8 cellular contexts compared by ENCODE assay signal in genomic region chr6:27250955-27251671, GRCh38. TPM values are rescaled to one million over a fixed set of nuclear protein-coding genes. Genes with fewer than 3 reads are reported as not detected.
A peak's percentile ranks its signal among the peaks of the same experiment; 100 is the strongest.
DNase-seq lines count a peak whose midpoint lies in the region; ATAC-seq, FAIRE-seq and TF ChIP-seq lines count a peak whose summit lies in the region.

No MANE protein-coding gene starts in this region.

- WGBS in right cardiac atrium = 2% methylated on average over 48 of the region's 48 CpGs

- no peaks in the 10 kb centered on the region for H3K9me3 Mint-ChIP-seq in Calu3 (ENCODE audit: low read depth, unreplicated experiment)

- no TSS peak for BruUV-seq in Calu3 (replicated peaks; lab: Mats Ljungman, UMichigan)

- H3K4me3 Mint-ChIP-seq in Calu3 (ENCODE audit: low read depth, unreplicated experiment) = peak overlapping the region; percentile 81

- peaks cover 24% of the 10 kb centered on the region for H3K36me3 Mint-ChIP-seq in Calu3 (ENCODE audit: insufficient read depth, unreplicated experiment)

- no peak overlapping the region for H3K9ac ChIP-seq in skeletal muscle tissue (ENCODE audit: low read depth in 1 of 3, low read length in 3 of 3)

- intact Hi-C loops in Calu3 (cut with micrococcal nuclease; ENCODE audit: unreplicated experiment) = loop anchor here (1.0 kb wide), 1 partner anchor 14 kb away; no protein-coding TSS in a partner anchor
- intact Hi-C loops in right cardiac atrium (cut with DNase I) = no loop called here

- H3K27me3 Mint-ChIP-seq in Calu3 (ENCODE audit: unreplicated experiment) = no peaks in the 10 kb centered on the region

- peaks cover 14% of the 10 kb centered on the region for H3K4me1 Mint-ChIP-seq in Calu3 (ENCODE audit: low read depth, unreplicated experiment)

- H3K4me3 ChIP-seq in right cardiac atrium (ENCODE audit: low read length) (peak overlapping the region; percentile 35), skeletal muscle tissue (ENCODE audit: low read length in 3 of 3) (peak overlapping the region; percentile 44 to 67 (median 54))

- H3K27ac ChIP-seq in right cardiac atrium (ENCODE audit: low read length) = no peak overlapping the region
- H3K27ac ChIP-seq in skeletal muscle tissue (ENCODE audit: low read depth, low read length) = no peak overlapping the region

- peak; percentile 57 for FAIRE-seq in HTR-8/SVneo (lab: Jason Lieb, UNC)

- ATAC-seq in GM21390 (IDR thresholded peaks at IDR 0.05; ENCODE audit: unreplicated experiment) (peak; percentile 87), right cardiac atrium (peak; percentile 87 to 91)

- CTCF ChIA-PET in Calu3 (lab: Charles Lee) = interaction anchor here (0.6 to 1.5 kb wide), 9 partner anchors 10 to 897 kb away, joined by 3 to 10 read pairs (median 6); no protein-coding TSS in a partner anchor

- H3K9me3 ChIP-seq in right cardiac atrium (ENCODE audit: control insufficient read depth, low read length) (no peaks in the 10 kb centered on the region), skeletal muscle tissue (ENCODE audit: control insufficient read depth in 3 of 3, low read length in 3 of 3) (peaks cover 0 to 2% (median 0%) of the 10 kb centered on the region in 3 donors)

- H3K27me3 ChIP-seq in right cardiac atrium (ENCODE audit: control insufficient read depth, insufficient read depth) (no peaks in the 10 kb centered on the region), skeletal muscle tissue (ENCODE audit: control insufficient read depth in 3 of 3, insufficient read depth in 3 of 3, low read length in 3 of 3) (peaks cover 56 to 70% (median 68%) of the 10 kb centered on the region in 3 donors)

- no peak for TF ChIP-seq CTCF in Calu3 (IDR thresholded peaks at IDR 0.05; ENCODE audit: unreplicated experiment)

- peak overlapping the region; percentile 65 for H3K27ac Mint-ChIP-seq in Calu3 (ENCODE audit: unreplicated experiment)

- H3K4me1 ChIP-seq in right cardiac atrium (ENCODE audit: control insufficient read depth, insufficient read depth, low read length) (no peaks in the 10 kb centered on the region), skeletal muscle tissue (ENCODE audit: control insufficient read depth in 3 of 3, insufficient read depth in 3 of 3, low read length in 3 of 3) (peaks cover 3 to 8% (median 6%) of the 10 kb centered on the region in 3 donors)

- DNase-seq in Calu3 = peak; percentile 99
- peak; percentile 93 for DNase-seq in HTR-8/SVneo (ENCODE audit: insufficient read length, low spot score)
- DNase-seq in RKO (ENCODE audit: low spot score) = peak; percentile 87
- peak; percentile 37 for DNase-seq in activated naive CD4-positive, alpha-beta T cell treated with anti-CD3 and anti-CD28 coated beads, Interleukin-2, amount 50 U/mL, for 16 hours
- peak; percentile 47 to 84 (median 77) for DNase-seq in right cardiac atrium
- no peak for DNase-seq in AML-193 (lab: John Stamatoyannopoulos, UW)

- no peaks in the 10 kb centered on the region for H3K36me3 ChIP-seq in skeletal muscle tissue (ENCODE audit: control insufficient read depth in 3 of 3, insufficient read depth in 3 of 3, low read length in 3 of 3)

RNA-seq across cellular contexts. Expression of gene PRSS16, which starts 3.6 kb away (rescaled TPM):
- total RNA-seq in Calu3 (2022) (29.4 and 31.3 TPM in 2 replicates), right cardiac atrium (1 to 10 TPM in 1 of 4 donors, under 1 TPM in 2, not detected in 1; 0.26 to 1.7 (median 0.85) TPM), skeletal muscle tissue (1.6 TPM)
- polyA plus RNA-seq in right cardiac atrium = 0.36 TPM

Comparison
In these comparisons a context has a peak if more than half of its experiments do, and no peak if none do; other contexts are left out.
1. DNase-seq: peak in Calu3 (single experiment), HTR-8/SVneo (single experiment), RKO (single experiment), activated naive CD4-positive, alpha-beta T cell treated with anti-CD3 and anti-CD28 coated beads, Interleukin-2, amount 50 U/mL, for 16 hours (single experiment) and right cardiac atrium (3 of 3); none in AML-193 (0 of 2).
2. RNA of gene PRSS16, which starts 3.6 kb away (total RNA-seq): 29.4 to 31.3 TPM in Calu3; 1.6 TPM in skeletal muscle tissue (single experiment) and 0.26 to 1.7 TPM in right cardiac atrium; every median in the first group is over 10 times any median in the second.